ENCODE assay signal across 22 cellular contexts in the genomic region with DNA sequence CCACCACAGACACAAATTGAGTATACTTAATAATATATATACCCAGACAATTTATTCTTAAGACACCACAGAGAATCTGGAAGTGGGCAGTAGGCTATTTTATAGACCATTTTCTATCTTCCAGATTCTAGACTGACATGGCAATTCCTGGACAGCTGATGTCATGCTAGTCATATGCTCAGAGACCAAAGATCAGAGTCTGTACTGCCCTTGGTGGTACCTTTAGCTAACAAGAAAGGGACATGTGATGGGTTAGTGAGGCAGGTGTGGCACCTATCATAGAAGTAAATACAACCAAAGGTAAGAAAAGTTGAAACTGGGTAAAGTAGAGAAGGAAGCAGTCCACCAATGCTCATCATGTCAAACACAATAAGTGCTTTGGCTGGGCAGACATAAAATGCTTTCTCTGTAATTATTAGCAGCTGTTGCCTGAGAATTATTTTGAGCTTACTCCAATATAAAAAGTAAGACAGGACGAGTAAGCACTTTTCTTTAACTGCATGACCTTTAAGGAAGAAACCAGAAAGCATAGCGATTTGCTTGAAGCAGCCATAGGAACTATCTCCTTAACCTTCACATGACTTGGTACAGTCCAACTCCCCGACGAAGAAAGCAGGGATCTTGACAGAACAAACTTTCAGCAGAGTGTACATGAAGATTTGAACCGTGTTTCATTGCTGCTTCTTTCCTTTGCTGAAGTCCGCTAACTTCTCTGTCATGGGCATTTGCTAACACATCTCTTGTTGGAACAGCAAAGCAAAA. TPM values are rescaled to one million over a fixed set of nuclear protein-coding genes. Genes with fewer than 3 reads are reported as not detected.
DNase-seq lines count a peak whose midpoint lies in the region; ATAC-seq and TF ChIP-seq lines count a peak whose summit lies in the region.
"Had no signal": no experiment of that assay in that cellular context is flagged by ENCODE, and none has a peak within 500 bp of the region (broad histone marks: within the 10 kb centered on the region; RNA-seq: fewer than 3 reads in every experiment).

No MANE protein-coding gene starts in this region.

- H3K4me3 ChIP-seq in GM23248: 0 out of 2 replicates have a peak overlapping the region, but pooled peaks have one; percentile 12
- H3K4me3 ChIP-seq in ascending aorta: no peak overlapping the region
- H3K4me3 ChIP-seq: lung, pancreas, thyroid gland had no signal

- H3K27me3 ChIP-seq in GM23248 (replicated peaks; ENCODE audit: insufficient read depth) (no peaks in the 10 kb centered on the region), ascending aorta (no peaks in the 10 kb centered on the region)
- H3K27me3 ChIP-seq: pancreas, thyroid gland had no signal

- H3K9me3 ChIP-seq in GM23248 (ENCODE audit: low read depth): no peaks in the 10 kb centered on the region
- no peaks in the 10 kb centered on the region for H3K9me3 ChIP-seq in ascending aorta
- H3K9me3 ChIP-seq: pancreas, thyroid gland had no signal

- 0 out of 2 replicates have a peak overlapping the region, but pooled peaks have one; percentile 77 for H3K27ac ChIP-seq in GM23248
- H3K27ac ChIP-seq in ascending aorta: peak overlapping the region; percentile 68 to 70
- H3K27ac ChIP-seq: pancreas, thyroid gland had no signal

- WGBS in GM23248 (ENCODE audit: low coverage in 1 of 2, low lambda C conversion rate in 2 of 2, missing lambda C conversion rate in 2 of 2), 2 experiments: 12 to 13% methylated on average over 6 of the region's 6 CpGs

- H3F3A ChIP-seq in GM23248 (ENCODE audit: insufficient read depth): peaks cover 22% of the 10 kb centered on the region

- peak; percentile 31 for DNase-seq in GM23248
- DNase-seq in ascending aorta (ENCODE audit: low spot score in 2 of 2): no peak
- no peak for DNase-seq in left lobe of liver (ENCODE audit: low spot score)
- DNase-seq in sciatic nerve (ENCODE audit: low spot score): no peak
- DNase-seq in NCI-H1417 treated with DMSO at 0.1 percent for 48 hours (lab: John Stamatoyannopoulos, UW): no peak
- no peak for DNase-seq in NCI-H2227 (lab: John Stamatoyannopoulos, UW; ENCODE audit: unreplicated experiment)
- DNase-seq: activated CD4-positive, alpha-beta T cell treated with anti-CD3 and anti-CD28 coated beads for 36 hours; CD4-positive, CD25-positive, alpha-beta regulatory T cell; cortex of kidney; DMS 273 treated with DMSO at 0.1 percent for 48 hours; H9; naive thymus-derived CD4-positive, alpha-beta T cell; NCI-H1436; NCI-H510A treated with DMSO at 0.1 percent for 48 hours; pancreas; stimulated activated CD4-positive, alpha-beta T cell treated with anti-CD3 and anti-CD28 coated beads, Interleukin-2, amount 100 ng/mL, for 24 hours; stimulated activated naive B cell treated with anti-CD40 and anti-IgM and Interleukin-4, amounts not matched to agents 10 μg/mL and 1 μg/mL and 100 μg/mL, for 72 hours; thyroid gland had no signal

- no peaks in the 10 kb centered on the region for H3K36me3 ChIP-seq in GM23248 (ENCODE audit: low read depth)
- no peaks in the 10 kb centered on the region for H3K36me3 ChIP-seq in ascending aorta
- H3K36me3 ChIP-seq: pancreas, thyroid gland had no signal

- in situ Hi-C loops in GM23248 (cut with MboI): no loop called here

- H3K4me2 ChIP-seq in GM23248 (ENCODE audit: unreplicated experiment): no peak overlapping the region

- ATAC-seq in left lobe of liver (peak; percentile 55), sciatic nerve (peak; percentile 55), HG03280 (IDR thresholded peaks at IDR 0.05; ENCODE audit: unreplicated experiment) (no peak), HG03196 (IDR thresholded peaks at IDR 0.05; ENCODE audit: unreplicated experiment) (no peak)
- ATAC-seq: activated CD4-positive, alpha-beta T cell treated with anti-CD3 and anti-CD28 coated beads for 36 hours; activated naive CD4-positive, alpha-beta T cell treated with anti-CD3 and anti-CD28 coated beads, Interleukin-2, amount 50 U/mL, for 72 hours; stimulated activated naive B cell treated with anti-CD40 and anti-IgM and Interleukin-4, amounts not matched to agents 10 μg/mL and 1 μg/mL and 100 μg/mL, for 72 hours had no signal

- peaks cover 25% of the 10 kb centered on the region for H3K4me1 ChIP-seq in GM23248 (ENCODE audit: insufficient read depth)
- H3K4me1 ChIP-seq in ascending aorta: peaks cover 5 to 9% of the 10 kb centered on the region in 2 donors
- H3K4me1 ChIP-seq: pancreas had no signal

- peaks cover 11% of the 10 kb centered on the region; the same call in 1 of the 2 replicates for H3K9me2 ChIP-seq in GM23248 (ENCODE audit: insufficient read depth)

- no peak overlapping the region for H3K9ac ChIP-seq in GM23248

- no peak for TF ChIP-seq CTCF in ascending aorta (IDR thresholded peaks at IDR 0.05)

- no peaks in the 10 kb centered on the region for H3K79me2 ChIP-seq in GM23248 (ENCODE audit: insufficient read depth)

- intact Hi-C loops in ascending aorta (cut with DNase I) (loop anchor here (5.0 kb wide), 1 partner anchor 34 kb away; no protein-coding TSS in a partner anchor), sciatic nerve (cut with DNase I) (no loop called here)

- no peaks in the 10 kb centered on the region for H4K20me1 ChIP-seq in GM23248 (ENCODE audit: insufficient read depth)

- peak overlapping the region; percentile 61 for H2AFZ ChIP-seq in GM23248

RNA-seq across cellular contexts. Expression of gene SLC40A1, which starts 47.1 kb away (rescaled TPM):
- total RNA-seq in GM23248 (2014; rRNA removed; shearing (Covaris generic)): 0.25 TPM in 1 of 2 replicates, not detected in the other
- polyA plus RNA-seq in GM23248 (2016; fragmentation: Nextera tagmentation; extraction: Ambion mirVana): 0.15 and 0.28 TPM in 2 replicates
- 40.8 TPM for total RNA-seq in ascending aorta
- 151 TPM for total RNA-seq in left lobe of liver
- 48.6 TPM for total RNA-seq in sciatic nerve
- total RNA-seq: H9 had no signal

Comparison
In these comparisons a context has a peak if more than half of its experiments do, and no peak if none do; other contexts are left out.
1. ATAC-seq: peak in left lobe of liver (single experiment) and sciatic nerve (single experiment); none in HG03280 (single experiment) and HG03196 (single experiment).
2. RNA of gene SLC40A1, which starts 47.1 kb away (total RNA-seq): 151 TPM in left lobe of liver (single experiment), 48.6 TPM in sciatic nerve (single experiment) and 40.8 TPM in ascending aorta (single experiment); 0.25 TPM in GM23248; every median in the first group is over 10 times any median in the second.